In genomic region chr1:89820423-89821321, GRCh38 we compare ENCODE assay signal across 1 cellular context.
A peak's percentile ranks its signal among the peaks of the same experiment; 100 is the strongest.
TF ChIP-seq lines count a peak whose summit lies in the region.

Gene LRRC8D, plus strand, starts transcription at chr1:89821032. Its CDS starts 112,037 bp downstream, at chr1:89933069.

TF ChIP-seq in HepG2, 621 proteins besides CTCF, POLR2A, EP300 and RAD21 (continued from another document):
- TF ChIP-seq ZNF576 (CRISPR knock-in tag; IDR thresholded peaks at IDR 0.05) (no peak), FLYWCH1 (CRISPR knock-in tag; IDR thresholded peaks at IDR 0.05) (no peak), ZNF563 (CRISPR knock-in tag; IDR thresholded peaks at IDR 0.05) (no peak; the same call in 1 of the 2 replicates), HNRNPUL1 (IDR thresholded peaks at IDR 0.05; ENCODE audit: low read depth, low read length) (no peak), PHF21A (CRISPR knock-in tag; IDR thresholded peaks at IDR 0.05) (peak; percentile 65; the same call in 1 of the 2 replicates), SMC3 (IDR thresholded peaks at IDR 0.05; ENCODE audit: low read length) (no peak), SMARCE1 (IDR thresholded peaks at IDR 0.05; ENCODE audit: borderline replicate concordance) (no peak), THAP8 (CRISPR knock-in tag; IDR thresholded peaks at IDR 0.05; ENCODE audit: borderline replicate concordance) (no peak), ZNF564 (CRISPR knock-in tag; IDR thresholded peaks at IDR 0.05) (no peak), HIC2 (CRISPR knock-in tag; IDR thresholded peaks at IDR 0.05; ENCODE audit: low read depth) (no peak), ZNF432 (CRISPR knock-in tag; IDR thresholded peaks at IDR 0.05; ENCODE audit: borderline replicate concordance) (no peak), HNRNPLL (IDR thresholded peaks at IDR 0.05; ENCODE audit: low read depth, low read length, poor library complexity, severe bottlenecking) (peak; percentile 65), NBN (conservative IDR thresholded peaks at IDR 0.05) (no peak), ZNF275 (CRISPR knock-in tag; IDR thresholded peaks at IDR 0.05; ENCODE audit: borderline replicate concordance) (no peak), TEAD2 (CRISPR knock-in tag; IDR thresholded peaks at IDR 0.05) (no peak), HNF4A (CRISPR knock-in tag; IDR thresholded peaks at IDR 0.05) (no peak), ZNF549 (CRISPR knock-in tag; IDR thresholded peaks at IDR 0.05) (no peak), NFE2L2 (IDR thresholded peaks at IDR 0.05; ENCODE audit: low read length) (no peak), ZIK1 (CRISPR knock-in tag; IDR thresholded peaks at IDR 0.05; ENCODE audit: borderline replicate concordance, low read depth) (peak; percentile 31; the same call in 1 of the 2 replicates), MED1 (CRISPR knock-in tag; IDR thresholded peaks at IDR 0.05) (peak; percentile 47; the same call in 1 of the 2 replicates), ZNF180 (CRISPR knock-in tag; IDR thresholded peaks at IDR 0.05; ENCODE audit: borderline replicate concordance, low read depth) (no peak), SOX6 (IDR thresholded peaks at IDR 0.05) (no peak), SOX6 (CRISPR knock-in tag; IDR thresholded peaks at IDR 0.05) (peak; percentile 37; the same call in 1 of the 2 replicates), ZNF343 (CRISPR knock-in tag; IDR thresholded peaks at IDR 0.05) (0 out of 2 replicates have a peak, but pooled peaks have one; percentile 11), SMYD3 (CRISPR knock-in tag; IDR thresholded peaks at IDR 0.05) (no peak), ETV6 (CRISPR knock-in tag; conservative IDR thresholded peaks at IDR 0.05) (no peak), NONO (IDR thresholded peaks at IDR 0.05) (no peak), NONO (CRISPR knock-in tag; conservative IDR thresholded peaks at IDR 0.05) (peak; percentile 52; the same call in 1 of the 2 replicates), ZNF333 (CRISPR knock-in tag; IDR thresholded peaks at IDR 0.05; ENCODE audit: borderline replicate concordance) (0 out of 2 replicates have a peak, but pooled peaks have one; percentile 45), ZBTB7A (CRISPR knock-in tag; IDR thresholded peaks at IDR 0.05) (peak; percentile 82), CSRNP1 (CRISPR knock-in tag; IDR thresholded peaks at IDR 0.05) (peak; percentile 30; the same call in 1 of the 2 replicates), ZNF501 (CRISPR knock-in tag; IDR thresholded peaks at IDR 0.05) (no peak; the same call in 1 of the 2 replicates), FOXM1 (CRISPR knock-in tag; IDR thresholded peaks at IDR 0.05) (no peak), SPEN (CRISPR knock-in tag; IDR thresholded peaks at IDR 0.05; ENCODE audit: low read depth) (peak; percentile 33; the same call in 1 of the 2 replicates), DZIP1 (CRISPR knock-in tag; IDR thresholded peaks at IDR 0.05) (no peak), NFIB (CRISPR knock-in tag; IDR thresholded peaks at IDR 0.05; ENCODE audit: borderline replicate concordance) (no peak), CEBPG (CRISPR knock-in tag; IDR thresholded peaks at IDR 0.05) (no peak; the same call in 1 of the 2 replicates), ZNF713 (CRISPR knock-in tag; IDR thresholded peaks at IDR 0.05) (no peak), NPAS2 (CRISPR knock-in tag; IDR thresholded peaks at IDR 0.05; ENCODE audit: borderline replicate concordance) (no peak), FOXA3 (CRISPR knock-in tag; IDR thresholded peaks at IDR 0.05) (peak; percentile 21; the same call in 1 of the 2 replicates), NR2F6 (IDR thresholded peaks at IDR 0.05) (no peak), NR2F6 (CRISPR knock-in tag; IDR thresholded peaks at IDR 0.05) (peak; percentile 30; the same call in 1 of the 2 replicates), SMAD3 (CRISPR knock-in tag; IDR thresholded peaks at IDR 0.05) (no peak)
